Comparison of ENCODE assay signal across 9 cellular contexts in genomic region chr7:18590744-18591340, GRCh38.
A peak's percentile ranks its signal among the peaks of the same experiment; 100 is the strongest.
DNase-seq lines count a peak whose midpoint lies in the region; ATAC-seq, FAIRE-seq and TF ChIP-seq lines count a peak whose summit lies in the region.
"Had no signal": no experiment of that assay in that cellular context is flagged by ENCODE, and none has a peak within 500 bp of the region (broad histone marks: within the 10 kb centered on the region; RNA-seq: fewer than 3 reads in every experiment).

No MANE protein-coding gene starts in this region.

- no peak overlapping the region for H3K27ac Mint-ChIP-seq in astrocyte (ENCODE audit: unreplicated experiment)

- H3K4me3 Mint-ChIP-seq in astrocyte (ENCODE audit: unreplicated experiment) = no peak overlapping the region

- no peaks in the 10 kb centered on the region for H3K27me3 Mint-ChIP-seq in astrocyte (ENCODE audit: low read depth, unreplicated experiment)

- H2AFZ ChIP-seq in Karpas-422 (ENCODE audit: low read length) (no peak overlapping the region), astrocyte (ENCODE audit: low read depth, low read length) (no peak overlapping the region)

- no peaks in the 10 kb centered on the region for H3K9me2 ChIP-seq in Karpas-422 (replicated peaks; ENCODE audit: insufficient read depth, low read length)

- intact Hi-C loops in left lung (cut with DNase I) = no loop called here

- TF ChIP-seq CTCF in astrocyte (IDR thresholded peaks at IDR 0.05; ENCODE audit: insufficient read depth, low read depth, low read length) = peak; percentile 60
- peak; percentile 28 to 39 for TF ChIP-seq CTCF in left lung (IDR thresholded peaks at IDR 0.05)

- H3K36me3 ChIP-seq in Karpas-422 (ENCODE audit: insufficient read depth, low read length) (no peaks in the 10 kb centered on the region), astrocyte (ENCODE audit: insufficient read depth, low read length) (peaks cover 10% of the 10 kb centered on the region), left lung (no peaks in the 10 kb centered on the region)
- H3K36me3 ChIP-seq: neutrophil had no signal

- H3K4me2 ChIP-seq in Karpas-422 (ENCODE audit: low read depth, low read length, poor library complexity, severe bottlenecking) (no peak overlapping the region), astrocyte (ENCODE audit: low read length) (no peak overlapping the region)

- H4K20me1 ChIP-seq in Karpas-422 (ENCODE audit: insufficient read depth, low read depth, low read length) (no peaks in the 10 kb centered on the region), astrocyte (ENCODE audit: insufficient read depth, low read length) (no peaks in the 10 kb centered on the region)

- H3K4me1 ChIP-seq in Karpas-422 (ENCODE audit: low read length) = peaks cover 3% of the 10 kb centered on the region; the same call in 1 of the 2 replicates
- no peaks in the 10 kb centered on the region for H3K4me1 ChIP-seq in astrocyte (ENCODE audit: insufficient read depth, low read length)
- no peaks in the 10 kb centered on the region for H3K4me1 ChIP-seq in left lung

- H3K9me3 ChIP-seq in Karpas-422 (ENCODE audit: low read length) = no peaks in the 10 kb centered on the region
- no peaks in the 10 kb centered on the region for H3K9me3 ChIP-seq in astrocyte (ENCODE audit: insufficient read depth, low read depth, low read length)
- no peaks in the 10 kb centered on the region for H3K9me3 ChIP-seq in left lung
- H3K9me3 ChIP-seq: neutrophil had no signal

- H3K4me3 ChIP-seq in Karpas-422 (ENCODE audit: low read length) (no peak overlapping the region), astrocyte (ENCODE audit: insufficient read depth, low read depth, low read length) (no peak overlapping the region), left lung (no peak overlapping the region)

- H3K27ac ChIP-seq in Karpas-422 (ENCODE audit: low read length) (no peak overlapping the region), astrocyte (ENCODE audit: low read depth, low read length) (no peak overlapping the region), left lung (no peak overlapping the region)
- H3K27ac ChIP-seq: neutrophil had no signal

- no peaks in the 10 kb centered on the region for H3K4me1 Mint-ChIP-seq in astrocyte (ENCODE audit: low read depth, unreplicated experiment)

- DNase-seq in DMS 273 (lab: John Stamatoyannopoulos, UW; ENCODE audit: unreplicated experiment) (peak; percentile 79), Karpas-422 (peak; percentile 81), astrocyte (ENCODE audit: low read depth) (peak; percentile 40), left lung (no peak), OCI-M2 (lab: John Stamatoyannopoulos, UW; ENCODE audit: unreplicated experiment) (no peak)

- no peaks in the 10 kb centered on the region for H3K36me3 Mint-ChIP-seq in astrocyte (ENCODE audit: low read depth, unreplicated experiment)

- no peaks in the 10 kb centered on the region for H3K27me3 ChIP-seq in Karpas-422 (ENCODE audit: low read length)
- H3K27me3 ChIP-seq in astrocyte (ENCODE audit: insufficient read depth, low read length) = no peaks in the 10 kb centered on the region
- no peaks in the 10 kb centered on the region for H3K27me3 ChIP-seq in left lung
- H3K27me3 ChIP-seq: neutrophil had no signal

- ATAC-seq in left lung (peak; percentile 65), GM21737 (IDR thresholded peaks at IDR 0.05; ENCODE audit: unreplicated experiment) (no peak), HG02610 (IDR thresholded peaks at IDR 0.05; ENCODE audit: unreplicated experiment) (no peak), GM18861 (IDR thresholded peaks at IDR 0.05; ENCODE audit: unreplicated experiment) (no peak)

- H3K9ac ChIP-seq in Karpas-422 (ENCODE audit: low read length) = no peak overlapping the region
- no peak overlapping the region for H3K9ac ChIP-seq in astrocyte (ENCODE audit: low read length)

- peak; percentile 94 for FAIRE-seq in astrocyte (lab: Jason Lieb, UNC)

- no peaks in the 10 kb centered on the region for H3K9me3 Mint-ChIP-seq in astrocyte (ENCODE audit: unreplicated experiment)

- H3K79me2 ChIP-seq in Karpas-422 (ENCODE audit: low read length) (no peaks in the 10 kb centered on the region), astrocyte (ENCODE audit: insufficient read depth, low read length) (no peaks in the 10 kb centered on the region)

Comparison
In these comparisons a context has a peak if more than half of its experiments do, and no peak if none do; other contexts are left out.
1. DNase-seq: peak in DMS 273 (single experiment), Karpas-422 (single experiment) and astrocyte (single experiment); none in left lung (0 of 2) and OCI-M2 (single experiment).